In genomic region chr17:38752930-38753506, GRCh38 we compare ENCODE assay signal across 1 cellular context.
TF ChIP-seq lines count a peak whose summit lies in the region.

No MANE protein-coding gene starts in this region.

TF ChIP-seq in H1, 55 proteins besides CTCF, POLR2A, EP300 and RAD21:
- peak in 1 of 2 experiments; percentile 28; a peak in 1 of 4 replicates for TF ChIP-seq SIN3A (conservative IDR thresholded peaks at IDR 0.05 in 1 of 2, IDR thresholded peaks at IDR 0.05 in 1 of 2; ENCODE audit: low read depth in 1 of 2, low read length in 2 of 2)
- TF ChIP-seq RXRA (IDR thresholded peaks at IDR 0.05; ENCODE audit: insufficient read depth, low read depth, low read length), result no peak
